ENCODE assay signal across 8 cellular contexts in the genomic region with DNA sequence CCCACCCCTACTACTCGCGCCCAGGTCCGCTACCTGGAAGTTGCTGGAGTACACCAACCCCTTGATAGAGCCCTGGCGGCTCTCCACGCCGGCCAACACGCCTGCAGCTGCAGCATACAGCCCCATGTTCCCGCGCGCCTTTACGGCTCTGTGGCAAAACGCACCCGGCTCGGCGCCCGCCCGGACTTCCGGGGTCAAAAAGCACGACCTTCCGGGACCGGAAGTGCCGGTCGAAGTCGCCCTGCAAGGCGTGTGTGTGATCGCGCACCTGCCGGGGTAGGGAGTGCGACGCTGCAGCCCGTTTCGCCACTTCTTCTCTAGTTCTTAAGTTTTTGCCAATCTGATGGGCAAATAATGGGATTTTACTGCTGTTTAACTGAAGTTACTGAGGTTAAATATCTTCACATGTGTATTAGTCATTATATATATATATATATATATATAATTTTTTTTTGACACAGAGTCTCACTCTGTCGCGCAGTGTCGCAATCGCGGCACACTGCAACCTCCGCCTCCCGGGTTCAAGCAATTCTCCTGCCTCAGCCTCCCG. TPM values are rescaled to one million over a fixed set of nuclear protein-coding genes. Genes with fewer than 3 reads are reported as not detected.
A peak's percentile ranks its signal among the peaks of the same experiment; 100 is the strongest.
DNase-seq lines count a peak whose midpoint lies in the region; ATAC-seq, FAIRE-seq and TF ChIP-seq lines count a peak whose summit lies in the region.

A gene (minus strand): TSS at position 162 of the 550 bp plus-strand sequence. CDS start 36 bp downstream, at position 126.

- no peaks in the 10 kb centered on the region for H3K27me3 Mint-ChIP-seq in activated CD4-positive, alpha-beta memory T cell treated with anti-CD3 and anti-CD28 coated beads for 36 hours

- intact Hi-C loops in activated CD4-positive, alpha-beta memory T cell treated with anti-CD3 and anti-CD28 coated beads for 36 hours (cut with micrococcal nuclease), result no loop called here

- H3K4me1 Mint-ChIP-seq in activated CD4-positive, alpha-beta memory T cell treated with anti-CD3 and anti-CD28 coated beads for 36 hours (ENCODE audit: low read depth), result peaks cover 26% of the 10 kb centered on the region

- no peak for FAIRE-seq in GM19239 (lab: Jason Lieb, UNC)

- H3K4me3 ChIP-seq in BE2C (ENCODE audit: low read depth, low read length), result peak within 1 kb of the TSS; percentile 68

- no peaks in the 10 kb centered on the region for H3K27me3 ChIP-seq in BE2C

- peak; percentile 80 for ATAC-seq in HG03442 (IDR thresholded peaks at IDR 0.05; ENCODE audit: unreplicated experiment)

- POLR2A ChIA-PET in activated CD4-positive, alpha-beta memory T cell treated with anti-CD3 and anti-CD28 coated beads for 36 hours (lab: Charles Lee), result no interaction called here

- peaks cover 3% of the 10 kb centered on the region; the same call in 1 of the 2 replicates for H3K36me3 ChIP-seq in BE2C

- H3K27ac Mint-ChIP-seq in activated CD4-positive, alpha-beta memory T cell treated with anti-CD3 and anti-CD28 coated beads for 36 hours, result peak within 1 kb of the TSS; percentile 88

- DNase-seq in BE2C (peak; percentile 74), GM19239 (ENCODE audit: insufficient read length, low spot score) (peak; percentile 96), NCI-H82 (lab: John Stamatoyannopoulos, UW) (peak; percentile 86), lung microvascular endothelial cell (ENCODE audit: low read depth in 2 of 2) (peak; percentile 35 to 50)
- DNase-seq in activated CD4-positive, alpha-beta memory T cell treated with anti-CD3 and anti-CD28 coated beads for 36 hours, result peak; percentile 96
- DNase-seq in effector CD8-positive, alpha-beta T cell (lab: John Stamatoyannopoulos, UW), result peak; percentile 71
- peak; percentile 79 to 89 (median 89) for DNase-seq in stimulated activated CD4-positive, alpha-beta T cell treated with anti-CD3 and anti-CD28 coated beads, TNF-alpha, amount 100 ng/mL, for 48 hours (ENCODE audit: low read depth in 3 of 3)

- H3K9me3 ChIP-seq in BE2C, result no peaks in the 10 kb centered on the region

- no peak for TF ChIP-seq CTCF in BE2C (IDR thresholded peaks at IDR 0.05; ENCODE audit: low read depth, low read length)

- CTCF ChIA-PET in activated CD4-positive, alpha-beta memory T cell treated with anti-CD3 and anti-CD28 coated beads for 36 hours (lab: Charles Lee), result interaction anchor here (2.2 kb wide), 1 partner anchor 15 kb away, joined by 6 read pairs; no protein-coding TSS in a partner anchor

- peak within 1 kb of the TSS; percentile 98 for H3K4me3 Mint-ChIP-seq in activated CD4-positive, alpha-beta memory T cell treated with anti-CD3 and anti-CD28 coated beads for 36 hours

- H3K36me3 Mint-ChIP-seq in activated CD4-positive, alpha-beta memory T cell treated with anti-CD3 and anti-CD28 coated beads for 36 hours, result peaks cover 27% of the 10 kb centered on the region

- no peaks in the 10 kb centered on the region for H3K9me3 Mint-ChIP-seq in activated CD4-positive, alpha-beta memory T cell treated with anti-CD3 and anti-CD28 coated beads for 36 hours

- H3K4me1 ChIP-seq in BE2C, result no peaks in the 10 kb centered on the region

RNA-seq across cellular contexts. Expression of the gene that starts here (rescaled TPM):
- 106 TPM for polyA plus RNA-seq in BE2C (2012; ENCODE audit: insufficient read depth, insufficient read length, low read depth)
- total RNA-seq in activated CD4-positive, alpha-beta memory T cell treated with anti-CD3 and anti-CD28 coated beads for 36 hours, result 10 to 100 TPM; 51.2 to 55.5 TPM
- total RNA-seq in lung microvascular endothelial cell, result 0.60 and 1.7 TPM in 2 replicates

Comparison
In these comparisons a context has a peak if more than half of its experiments do, and no peak if none do; other contexts are left out.
1. Peak in every context shown above with its lines: DNase-seq, ATAC-seq and H3K4me3 ChIP-seq.
2. RNA of the gene that starts here (total RNA-seq): 51.2 to 55.5 TPM in activated CD4-positive, alpha-beta memory T cell treated with anti-CD3 and anti-CD28 coated beads for 36 hours; 0.60 to 1.7 TPM in lung microvascular endothelial cell; every median in the first group is over 10 times any median in the second.
3. DNase-seq: peak in every context shown above with its lines; median percentile 96 in GM19239; 96 in activated CD4-positive, alpha-beta memory T cell treated with anti-CD3 and anti-CD28 coated beads for 36 hours; 89 in stimulated activated CD4-positive, alpha-beta T cell treated with anti-CD3 and anti-CD28 coated beads, TNF-alpha, amount 100 ng/mL, for 48 hours; 86 in NCI-H82; 74 in BE2C; 71 in effector CD8-positive, alpha-beta T cell; 42 in lung microvascular endothelial cell.